ENCODE assay signal across 8 cellular contexts in the genomic region with DNA sequence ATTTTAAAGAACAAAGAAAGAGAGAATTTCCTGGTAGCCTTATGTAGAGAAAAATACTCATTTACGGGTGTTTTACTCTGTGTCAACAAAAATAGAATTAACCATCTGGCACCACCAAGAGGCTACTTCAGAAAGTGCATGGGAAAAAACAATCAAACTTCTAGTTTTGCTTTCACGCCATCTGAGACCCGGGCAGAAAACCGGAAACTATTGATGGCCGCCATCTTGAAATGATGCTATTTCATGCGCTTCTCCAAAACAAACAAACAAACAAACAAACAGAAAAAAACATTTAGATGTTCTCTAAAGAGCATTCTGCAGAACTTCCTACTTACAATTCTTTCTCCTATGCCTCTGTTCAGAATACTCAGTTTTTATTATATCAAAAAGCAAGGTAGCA. TPM values are rescaled to one million over a fixed set of nuclear protein-coding genes. Genes with fewer than 3 reads are reported as not detected.
DNase-seq lines count a peak whose midpoint lies in the region; ATAC-seq, FAIRE-seq and TF ChIP-seq lines count a peak whose summit lies in the region.

No MANE protein-coding gene starts in this region.

- no peaks in the 10 kb centered on the region for H3K4me1 Mint-ChIP-seq in T-helper 17 cell

- no peak overlapping the region for H3K9ac ChIP-seq in DND-41 (ENCODE audit: low read depth, low read length)

- H3K4me1 ChIP-seq in DND-41 (ENCODE audit: insufficient read depth, low read length): no peaks in the 10 kb centered on the region
- no peaks in the 10 kb centered on the region for H3K4me1 ChIP-seq in psoas muscle

- DNase-seq in DND-41 (peak; percentile 5), HTR-8/SVneo (ENCODE audit: insufficient read length, low spot score) (peak; percentile 10), RCC 7860 (ENCODE audit: low spot score) (peak; percentile 8), fibroblast of the aortic adventitia (ENCODE audit: low read depth) (peak; percentile 57), psoas muscle (no peak), T-helper 17 cell (no peak), mesenteric fat pad (ENCODE audit: low spot score) (no peak)

- no peak overlapping the region for H3K4me3 Mint-ChIP-seq in T-helper 17 cell

- H3K36me3 Mint-ChIP-seq in T-helper 17 cell (ENCODE audit: low read depth): no peaks in the 10 kb centered on the region

- 22 to 27% (median 26%) methylated on average over 6 of the region's 6 CpGs for WGBS in psoas muscle, 3 donors

- no peak overlapping the region for H3K4me3 ChIP-seq in DND-41 (ENCODE audit: low read depth in 1 of 2, low read length in 2 of 2)
- no peak overlapping the region for H3K4me3 ChIP-seq in fibroblast of the aortic adventitia (ENCODE audit: low read depth, low read length)
- no peak overlapping the region for H3K4me3 ChIP-seq in psoas muscle

- FAIRE-seq in HTR-8/SVneo (lab: Jason Lieb, UNC) (no peak), RCC 7860 (lab: Jason Lieb, UNC) (peak; percentile 11)

- no peaks in the 10 kb centered on the region for H3K79me2 ChIP-seq in DND-41 (ENCODE audit: insufficient read depth, low read length)

- no peak overlapping the region for H2AFZ ChIP-seq in DND-41 (ENCODE audit: low read depth, low read length)

- no peaks in the 10 kb centered on the region for H3K27me3 Mint-ChIP-seq in T-helper 17 cell

- intact Hi-C loops in psoas muscle (cut with DNase I): loop anchor here in 1 of 2 donors (10.0 kb wide), 1 partner anchor 604 kb away; no protein-coding TSS in a partner anchor

- H3K9me3 ChIP-seq in DND-41 (ENCODE audit: insufficient read depth, low read length, severe bottlenecking) (no peaks in the 10 kb centered on the region), psoas muscle (no peaks in the 10 kb centered on the region), T-helper 17 cell (ENCODE audit: control insufficient read depth, low read length, poor library complexity, severe bottlenecking) (no peaks in the 10 kb centered on the region)

- no peak overlapping the region for H3K27ac ChIP-seq in DND-41 (ENCODE audit: low read length)
- H3K27ac ChIP-seq in psoas muscle: no peak overlapping the region

- H3K27me3 ChIP-seq in DND-41 (ENCODE audit: insufficient read depth, low read length, poor library complexity) (no peaks in the 10 kb centered on the region), psoas muscle (ENCODE audit: insufficient read depth in 3 of 3, low read length in 2 of 3) (no peaks in the 10 kb centered on the region)

- H3K36me3 ChIP-seq in DND-41 (ENCODE audit: insufficient read depth, low read length) (no peaks in the 10 kb centered on the region), psoas muscle (ENCODE audit: insufficient read depth in 1 of 2, low read depth in 1 of 2) (no peaks in the 10 kb centered on the region)

- TF ChIP-seq CTCF in DND-41 (IDR thresholded peaks at IDR 0.05; ENCODE audit: borderline replicate concordance, extremely low read depth, low read length, poor library complexity, severe bottlenecking) (peak; percentile 67), fibroblast of the aortic adventitia (IDR thresholded peaks at IDR 0.05; ENCODE audit: insufficient read depth, low read length) (peak; percentile 65), psoas muscle (IDR thresholded peaks at IDR 0.05) (peak; percentile 25)

- H4K20me1 ChIP-seq in DND-41 (ENCODE audit: insufficient read depth, low read length): no peaks in the 10 kb centered on the region

- no peak overlapping the region for H3K27ac Mint-ChIP-seq in T-helper 17 cell

- no peak overlapping the region for H3K4me2 ChIP-seq in DND-41 (ENCODE audit: insufficient read depth, low read length)

- ATAC-seq in DND-41 (ENCODE audit: insufficient read depth, low read depth): peak; percentile 40; the same call in 1 of the 3 replicates
- peak; percentile 36 for ATAC-seq in GM19468 (IDR thresholded peaks at IDR 0.05; ENCODE audit: extremely low read depth, unreplicated experiment)
- no peak for ATAC-seq in psoas muscle
- ATAC-seq in T-helper 17 cell: no peak

RNA-seq across cellular contexts. Expression of gene SYNPR, which starts 49.4 kb away (rescaled TPM):
- not detected in 2 replicates for total RNA-seq in fibroblast of the aortic adventitia (ENCODE audit: low replicate concordance)
- not detected for total RNA-seq in psoas muscle
- polyA plus RNA-seq in psoas muscle: under 1 TPM in 1 of 3 donors, not detected in 2; 0.03 TPM
- total RNA-seq in T-helper 17 cell: not detected
- not detected for total RNA-seq in mesenteric fat pad

Comparison
In these comparisons a context has a peak if more than half of its experiments do, and no peak if none do; other contexts are left out.
1. ATAC-seq: peak in DND-41 (single experiment) and GM19468 (single experiment); none in psoas muscle (0 of 4) and T-helper 17 cell (single experiment).
2. DNase-seq: peak in DND-41 (single experiment), HTR-8/SVneo (single experiment), RCC 7860 (single experiment) and fibroblast of the aortic adventitia (single experiment); none in psoas muscle (0 of 2), T-helper 17 cell (0 of 3) and mesenteric fat pad (single experiment).
3. Peak in every context shown above with its lines, with median percentiles within 50 percentile points of each other: CTCF ChIP-seq.